Comparison of ENCODE assay signal across 8 cellular contexts in genomic region chr7:92810242-92810611, GRCh38. TPM values are rescaled to one million over a fixed set of nuclear protein-coding genes. Genes with fewer than 3 reads are reported as not detected.
DNase-seq lines count a peak whose midpoint lies in the region; ATAC-seq and TF ChIP-seq lines count a peak whose summit lies in the region.

No MANE protein-coding gene starts in this region.

- H3K27ac ChIP-seq in CD4-positive, alpha-beta memory T cell (ENCODE audit: low read depth, low read length) = peak overlapping the region; percentile 46
- peak overlapping the region in 3 of 4 donors; percentile 49 to 66 (median 64) for H3K27ac ChIP-seq in sigmoid colon

- ATAC-seq in GM21515 (IDR thresholded peaks at IDR 0.05; ENCODE audit: unreplicated experiment) = peak; percentile 24
- ATAC-seq in HG03575 (IDR thresholded peaks at IDR 0.05; ENCODE audit: extremely low read depth, insufficient number of reproducible peaks, low FRiP score, unreplicated experiment) = peak; percentile 10

- POLR2A ChIA-PET in CD4-positive, alpha-beta memory T cell (lab: Charles Lee; ENCODE audit: partially characterized antibody) = interaction anchor here (1.1 to 8.2 kb wide), 4 partner anchors 11 to 92 kb away, joined by 4 to 82 read pairs (median 8); partner anchors contain the start of gene CDK6

- H3K9me3 Mint-ChIP-seq in CD4-positive, alpha-beta memory T cell = no peaks in the 10 kb centered on the region
- peaks cover 6% of the 10 kb centered on the region for H3K9me3 Mint-ChIP-seq in activated naive CD8-positive, alpha-beta T cell treated with anti-CD3 and anti-CD28 coated beads for 36 hours

- H3K4me1 ChIP-seq in CD4-positive, alpha-beta memory T cell (ENCODE audit: insufficient read depth, low read length) = peaks cover 42% of the 10 kb centered on the region
- peaks cover 0 to 29% (median 22%) of the 10 kb centered on the region in 4 donors for H3K4me1 ChIP-seq in sigmoid colon

- TF ChIP-seq POLR2A in sigmoid colon (IDR thresholded peaks at IDR 0.05) = no peak

- H3K4me3 ChIP-seq in CD4-positive, alpha-beta memory T cell (ENCODE audit: low read length in 2 of 2) = peak overlapping the region in 1 of 2 donors; percentile 28
- no peak overlapping the region for H3K4me3 ChIP-seq in sigmoid colon

- TF ChIP-seq CTCF in sigmoid colon (IDR thresholded peaks at IDR 0.05) = no peak

- DNase-seq in CD4-positive, alpha-beta memory T cell = peak in 1 of 5 donors; percentile 38
- DNase-seq in activated naive CD8-positive, alpha-beta T cell treated with anti-CD3 and anti-CD28 coated beads for 36 hours = no peak
- no peak for DNase-seq in sigmoid colon
- no peak for DNase-seq in hypothalamus (lab: John Stamatoyannopoulos, UW)
- no peak for DNase-seq in NCI-H1092 treated with DMSO at 0.1 percent for 48 hours (lab: John Stamatoyannopoulos, UW)
- DNase-seq in kidney tubule cell (ENCODE audit: low spot score) = no peak

- no peaks in the 10 kb centered on the region for H3K27me3 ChIP-seq in CD4-positive, alpha-beta memory T cell (ENCODE audit: insufficient read depth, low read length)
- no peaks in the 10 kb centered on the region for H3K27me3 ChIP-seq in sigmoid colon

- peaks cover 36 to 57% (median 43%) of the 10 kb centered on the region in 4 donors for H3K4me1 Mint-ChIP-seq in CD4-positive, alpha-beta memory T cell
- peaks cover 53% of the 10 kb centered on the region for H3K4me1 Mint-ChIP-seq in activated naive CD8-positive, alpha-beta T cell treated with anti-CD3 and anti-CD28 coated beads for 36 hours

- peak overlapping the region in 6 of 7 donors; percentile 70 to 96 (median 86) for H3K27ac Mint-ChIP-seq in CD4-positive, alpha-beta memory T cell
- H3K27ac Mint-ChIP-seq in activated naive CD8-positive, alpha-beta T cell treated with anti-CD3 and anti-CD28 coated beads for 36 hours = peak overlapping the region; percentile 74

- peak overlapping the region in 6 of 8 donors; percentile 77 to 87 (median 82) for H3K4me3 Mint-ChIP-seq in CD4-positive, alpha-beta memory T cell
- no peak overlapping the region for H3K4me3 Mint-ChIP-seq in activated naive CD8-positive, alpha-beta T cell treated with anti-CD3 and anti-CD28 coated beads for 36 hours

- intact Hi-C loops in CD4-positive, alpha-beta memory T cell (cut with micrococcal nuclease) = no loop called here
- intact Hi-C loops in sigmoid colon (cut with DNase I) = no loop called here

- CTCF ChIA-PET in CD4-positive, alpha-beta memory T cell (lab: Charles Lee; ENCODE audit: partially characterized antibody) = interaction anchor here (0.8 to 13.5 kb wide), 2 partner anchors 22 to 176 kb away, joined by 3 to 122 read pairs; no protein-coding TSS in a partner anchor

- H3K36me3 ChIP-seq in CD4-positive, alpha-beta memory T cell (ENCODE audit: insufficient read depth, low read length) = no peaks in the 10 kb centered on the region
- no peaks in the 10 kb centered on the region for H3K36me3 ChIP-seq in sigmoid colon

- TF ChIP-seq EP300 in sigmoid colon (IDR thresholded peaks at IDR 0.05) = no peak

- 36 to 68% methylated on average over 4 of the region's 4 CpGs for WGBS in sigmoid colon, 2 donors

- no peaks in the 10 kb centered on the region for H3K27me3 Mint-ChIP-seq in CD4-positive, alpha-beta memory T cell
- no peaks in the 10 kb centered on the region for H3K27me3 Mint-ChIP-seq in activated naive CD8-positive, alpha-beta T cell treated with anti-CD3 and anti-CD28 coated beads for 36 hours

- H3K36me3 Mint-ChIP-seq in CD4-positive, alpha-beta memory T cell = peaks cover 3% of the 10 kb centered on the region in 2 donors
- peaks cover 36% of the 10 kb centered on the region for H3K36me3 Mint-ChIP-seq in activated naive CD8-positive, alpha-beta T cell treated with anti-CD3 and anti-CD28 coated beads for 36 hours

- H3K9me3 ChIP-seq in CD4-positive, alpha-beta memory T cell (ENCODE audit: control insufficient read depth in 1 of 2, low read length in 2 of 2) = no peaks in the 10 kb centered on the region
- H3K9me3 ChIP-seq in sigmoid colon = no peaks in the 10 kb centered on the region

RNA-seq across cellular contexts. Expression of gene CDK6, which starts 26.1 kb away (rescaled TPM):
- total RNA-seq in CD4-positive, alpha-beta memory T cell = 10 to 100 TPM; 21.2 to 23.6 TPM
- 10 to 100 TPM; 18.4 to 21.0 TPM for polyA plus RNA-seq in CD4-positive, alpha-beta memory T cell
- total RNA-seq in activated naive CD8-positive, alpha-beta T cell treated with anti-CD3 and anti-CD28 coated beads for 36 hours = 100 to 1,000 TPM; 103 to 106 TPM
- total RNA-seq in sigmoid colon = 10 to 100 TPM; 13.3 to 25.8 (median 19.9) TPM
- polyA plus RNA-seq in sigmoid colon = 1 to 10 TPM; 2.4 to 7.1 (median 3.2) TPM
